Comparison of ENCODE assay signal across 2 cellular contexts in genomic region chr12:124296295-124296915, GRCh38.
TF ChIP-seq lines count a peak whose summit lies in the region.

No MANE protein-coding gene starts in this region.

TF ChIP-seq in SK-N-SH, 30 proteins besides CTCF, POLR2A, EP300 and RAD21 (continued from another document):
- TF ChIP-seq, protein P1, sequence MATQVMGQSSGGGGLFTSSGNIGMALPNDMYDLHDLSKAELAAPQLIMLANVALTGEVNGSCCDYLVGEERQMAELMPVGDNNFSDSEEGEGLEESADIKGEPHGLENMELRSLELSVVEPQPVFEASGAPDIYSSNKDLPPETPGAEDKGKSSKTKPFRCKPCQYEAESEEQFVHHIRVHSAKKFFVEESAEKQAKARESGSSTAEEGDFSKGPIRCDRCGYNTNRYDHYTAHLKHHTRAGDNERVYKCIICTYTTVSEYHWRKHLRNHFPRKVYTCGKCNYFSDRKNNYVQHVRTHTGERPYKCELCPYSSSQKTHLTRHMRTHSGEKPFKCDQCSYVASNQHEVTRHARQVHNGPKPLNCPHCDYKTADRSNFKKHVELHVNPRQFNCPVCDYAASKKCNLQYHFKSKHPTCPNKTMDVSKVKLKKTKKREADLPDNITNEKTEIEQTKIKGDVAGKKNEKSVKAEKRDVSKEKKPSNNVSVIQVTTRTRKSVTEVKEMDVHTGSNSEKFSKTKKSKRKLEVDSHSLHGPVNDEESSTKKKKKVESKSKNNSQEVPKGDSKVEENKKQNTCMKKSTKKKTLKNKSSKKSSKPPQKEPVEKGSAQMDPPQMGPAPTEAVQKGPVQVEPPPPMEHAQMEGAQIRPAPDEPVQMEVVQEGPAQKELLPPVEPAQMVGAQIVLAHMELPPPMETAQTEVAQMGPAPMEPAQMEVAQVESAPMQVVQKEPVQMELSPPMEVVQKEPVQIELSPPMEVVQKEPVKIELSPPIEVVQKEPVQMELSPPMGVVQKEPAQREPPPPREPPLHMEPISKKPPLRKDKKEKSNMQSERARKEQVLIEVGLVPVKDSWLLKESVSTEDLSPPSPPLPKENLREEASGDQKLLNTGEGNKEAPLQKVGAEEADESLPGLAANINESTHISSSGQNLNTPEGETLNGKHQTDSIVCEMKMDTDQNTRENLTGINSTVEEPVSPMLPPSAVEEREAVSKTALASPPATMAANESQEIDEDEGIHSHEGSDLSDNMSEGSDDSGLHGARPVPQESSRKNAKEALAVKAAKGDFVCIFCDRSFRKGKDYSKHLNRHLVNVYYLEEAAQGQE (IDR thresholded peaks at IDR 0.05; ENCODE audit: low read depth, low read length) = no peak
- TF ChIP-seq CHD2 (IDR thresholded peaks at IDR 0.05; ENCODE audit: low read length, partially characterized antibody) (no peak), USF2 (IDR thresholded peaks at IDR 0.05; ENCODE audit: borderline replicate concordance, low read depth, low read length) (no peak), IRF3 (IDR thresholded peaks at IDR 0.05; ENCODE audit: low read depth, low read length) (no peak), SIN3A (IDR thresholded peaks at IDR 0.05; ENCODE audit: borderline replicate concordance, low read depth, low read length) (no peak), TEAD4 (IDR thresholded peaks at IDR 0.05; ENCODE audit: borderline replicate concordance, insufficient read depth) (no peak), NFIC (IDR thresholded peaks at IDR 0.05; ENCODE audit: borderline replicate concordance) (no peak), TAF1 (IDR thresholded peaks at IDR 0.05; ENCODE audit: borderline replicate concordance, low read depth, low read length) (no peak), FOXM1 (IDR thresholded peaks at IDR 0.05; ENCODE audit: low read depth) (no peak), TCF12 (IDR thresholded peaks at IDR 0.05) (no peak), FOXJ3 (CRISPR knock-in tag; IDR thresholded peaks at IDR 0.05) (no peak)

TF ChIP-seq in SK-N-SH treated with all-trans-retinoic acid at 6 μM for 48 hours, 23 proteins besides CTCF, POLR2A, EP300 and RAD21 (continued from another document):
- TF ChIP-seq, protein P2, sequence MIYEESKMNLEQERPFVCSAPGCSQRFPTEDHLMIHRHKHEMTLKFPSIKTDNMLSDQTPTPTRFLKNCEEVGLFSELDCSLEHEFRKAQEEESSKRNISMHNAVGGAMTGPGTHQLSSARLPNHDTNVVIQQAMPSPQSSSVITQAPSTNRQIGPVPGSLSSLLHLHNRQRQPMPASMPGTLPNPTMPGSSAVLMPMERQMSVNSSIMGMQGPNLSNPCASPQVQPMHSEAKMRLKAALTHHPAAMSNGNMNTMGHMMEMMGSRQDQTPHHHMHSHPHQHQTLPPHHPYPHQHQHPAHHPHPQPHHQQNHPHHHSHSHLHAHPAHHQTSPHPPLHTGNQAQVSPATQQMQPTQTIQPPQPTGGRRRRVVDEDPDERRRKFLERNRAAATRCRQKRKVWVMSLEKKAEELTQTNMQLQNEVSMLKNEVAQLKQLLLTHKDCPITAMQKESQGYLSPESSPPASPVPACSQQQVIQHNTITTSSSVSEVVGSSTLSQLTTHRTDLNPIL (CRISPR knock-in tag; IDR thresholded peaks at IDR 0.05; ENCODE audit: low read depth) = no peak
- TF ChIP-seq POU6F1 (CRISPR knock-in tag; IDR thresholded peaks at IDR 0.05; ENCODE audit: borderline replicate concordance, low read depth) (no peak), ISL1 (CRISPR knock-in tag; IDR thresholded peaks at IDR 0.05) (no peak), ESRRG (CRISPR knock-in tag; IDR thresholded peaks at IDR 0.05) (no peak), RARB (CRISPR knock-in tag; IDR thresholded peaks at IDR 0.05) (no peak), TOX (CRISPR knock-in tag; IDR thresholded peaks at IDR 0.05; ENCODE audit: borderline replicate concordance) (no peak), ARNTL (CRISPR knock-in tag; IDR thresholded peaks at IDR 0.05; ENCODE audit: borderline replicate concordance, low read depth) (no peak), ZNF70 (CRISPR knock-in tag; IDR thresholded peaks at IDR 0.05) (no peak), ZC3H10 (CRISPR knock-in tag; IDR thresholded peaks at IDR 0.05) (no peak), PATZ1 (CRISPR knock-in tag; IDR thresholded peaks at IDR 0.05; ENCODE audit: borderline replicate concordance) (no peak), SNAI2 (CRISPR knock-in tag; IDR thresholded peaks at IDR 0.05) (no peak)
- TF ChIP-seq, protein P3, sequence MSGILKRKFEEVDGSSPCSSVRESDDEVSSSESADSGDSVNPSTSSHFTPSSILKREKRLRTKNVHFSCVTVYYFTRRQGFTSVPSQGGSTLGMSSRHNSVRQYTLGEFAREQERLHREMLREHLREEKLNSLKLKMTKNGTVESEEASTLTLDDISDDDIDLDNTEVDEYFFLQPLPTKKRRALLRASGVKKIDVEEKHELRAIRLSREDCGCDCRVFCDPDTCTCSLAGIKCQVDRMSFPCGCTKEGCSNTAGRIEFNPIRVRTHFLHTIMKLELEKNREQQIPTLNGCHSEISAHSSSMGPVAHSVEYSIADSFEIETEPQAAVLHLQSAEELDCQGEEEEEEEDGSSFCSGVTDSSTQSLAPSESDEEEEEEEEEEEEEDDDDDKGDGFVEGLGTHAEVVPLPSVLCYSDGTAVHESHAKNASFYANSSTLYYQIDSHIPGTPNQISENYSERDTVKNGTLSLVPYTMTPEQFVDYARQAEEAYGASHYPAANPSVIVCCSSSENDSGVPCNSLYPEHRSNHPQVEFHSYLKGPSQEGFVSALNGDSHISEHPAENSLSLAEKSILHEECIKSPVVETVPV (CRISPR knock-in tag; IDR thresholded peaks at IDR 0.05) = no peak
